8 cellular contexts compared by ENCODE assay signal in the genomic region with DNA sequence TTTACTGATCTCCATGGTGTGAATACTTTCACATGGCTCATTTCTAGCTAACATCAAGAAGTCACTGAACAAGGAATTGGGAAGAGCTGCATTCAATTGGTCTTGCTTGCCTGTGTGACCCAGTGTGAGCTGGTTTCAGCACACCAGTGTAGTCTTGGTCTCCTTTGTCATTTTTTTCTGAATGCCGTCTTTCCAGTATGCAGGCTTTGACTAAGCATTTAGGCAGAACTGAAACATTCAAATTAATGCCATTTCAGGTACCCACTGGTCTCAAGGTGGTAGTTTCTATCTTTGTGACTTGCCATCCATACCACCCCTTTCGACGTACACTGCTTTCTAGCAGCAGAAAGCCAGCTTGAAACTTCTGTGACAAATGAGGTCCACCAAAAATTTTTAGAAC.
DNase-seq lines count a peak whose midpoint lies in the region; ATAC-seq and TF ChIP-seq lines count a peak whose summit lies in the region.

No MANE protein-coding gene starts in this region.

- no peak overlapping the region for H3K4me3 Mint-ChIP-seq in GM23338

- no peak overlapping the region for H3K4me2 ChIP-seq in SK-N-SH
- H3K4me2 ChIP-seq in GM23338: peak overlapping the region; percentile 31; the same call in 1 of the 2 replicates
- no peak overlapping the region for H3K4me2 ChIP-seq in neuronal stem cell (ENCODE audit: insufficient read depth, low read length, poor library complexity, severe bottlenecking)

- H2BK5ac ChIP-seq in neuronal stem cell (ENCODE audit: low read length): no peak overlapping the region

- H2AK5ac ChIP-seq in neuronal stem cell (ENCODE audit: low read depth, low read length): no peak overlapping the region

- H3K27me3 ChIP-seq in SK-N-SH (ENCODE audit: insufficient read depth) (no peaks in the 10 kb centered on the region), GM23338 (ENCODE audit: insufficient read depth) (no peaks in the 10 kb centered on the region), HUES6 (ENCODE audit: control insufficient read depth, insufficient read depth, low read length) (no peaks in the 10 kb centered on the region), neuronal stem cell (ENCODE audit: control insufficient read depth in 3 of 3, insufficient read depth in 3 of 3, low read depth in 1 of 3, low read length in 3 of 3) (no peaks in the 10 kb centered on the region), WERI-Rb-1 (ENCODE audit: insufficient read depth, low read depth, severe bottlenecking) (no peaks in the 10 kb centered on the region)

- peaks cover 4% of the 10 kb centered on the region for H3K27me3 Mint-ChIP-seq in GM23338 (ENCODE audit: insufficient read depth, low read depth, poor library complexity)

- CTCF ChIA-PET in SK-N-SH (lab: Yijun Ruan, JAX): no interaction called here

- no peak for DNase-seq in SK-N-SH
- DNase-seq in GM23338 (ENCODE audit: low spot score): no peak
- no peak for DNase-seq in neuronal stem cell (ENCODE audit: low spot score)
- DNase-seq in stimulated activated CD8-positive, alpha-beta memory T cell treated with anti-CD3 and anti-CD28 coated beads, Interleukin-4, amount 100 ng/mL, for 48 hours: no peak
- no peak for DNase-seq in WERI-Rb-1
- DNase-seq in glomerular visceral epithelial cell (ENCODE audit: extremely low spot score): no peak

- H3K14ac ChIP-seq in neuronal stem cell (ENCODE audit: low read length): no peak overlapping the region

- H2BK15ac ChIP-seq in neuronal stem cell (ENCODE audit: low read length): no peak overlapping the region

- H2AFZ ChIP-seq in SK-N-SH (ENCODE audit: low read depth) (peak overlapping the region; percentile 70), GM23338 (0 out of 2 replicates have a peak overlapping the region, but pooled peaks have one; percentile 53), neuronal stem cell (ENCODE audit: low read length) (peak overlapping the region; percentile 73)

- peaks cover 58% of the 10 kb centered on the region for H3K4me1 Mint-ChIP-seq in GM23338

- H3K27ac ChIP-seq in SK-N-SH (ENCODE audit: low read depth in 2 of 2, low read length in 1 of 2) (0 out of 4 replicates have a peak overlapping the region, but pooled peaks of 1 of the 2 experiments have one; percentile 20), GM23338 (ENCODE audit: low read depth) (peak overlapping the region; percentile 18; the same call in 1 of the 2 replicates), HUES6 (ENCODE audit: low read depth, low read length) (peak overlapping the region; percentile 41; the same call in 1 of the 2 replicates), neuronal stem cell (replicated peaks; ENCODE audit: low read length) (no peak overlapping the region), WERI-Rb-1 (no peak overlapping the region)

- H3K23ac ChIP-seq in neuronal stem cell (ENCODE audit: low read depth, low read length, poor library complexity): no peak overlapping the region

- no peaks in the 10 kb centered on the region for H3K36me3 Mint-ChIP-seq in GM23338 (ENCODE audit: low read depth)

- H2BK120ac ChIP-seq in neuronal stem cell (ENCODE audit: low read depth, low read length): no peak overlapping the region

- H4K20me1 ChIP-seq in SK-N-SH (ENCODE audit: insufficient read depth) (no peaks in the 10 kb centered on the region), GM23338 (replicated peaks; ENCODE audit: insufficient read depth) (no peaks in the 10 kb centered on the region)

- H4K8ac ChIP-seq in neuronal stem cell (ENCODE audit: low read depth, low read length): no peak overlapping the region

- H3K4me1 ChIP-seq in SK-N-SH (ENCODE audit: control insufficient read depth in 1 of 2, insufficient read depth in 2 of 2, low read depth in 1 of 2, low read length in 1 of 2) (peaks cover 0 to 14% of the 10 kb centered on the region in 2 experiments; a peak in 2 of 4 replicates), GM23338 (ENCODE audit: insufficient read depth) (peaks cover 55% of the 10 kb centered on the region), HUES6 (ENCODE audit: control insufficient read depth, insufficient read depth, low read length) (peaks cover 34% of the 10 kb centered on the region), neuronal stem cell (ENCODE audit: control insufficient read depth in 2 of 2, insufficient read depth in 1 of 2, low read depth in 1 of 2, low read length in 2 of 2) (peaks cover 0 to 13% of the 10 kb centered on the region in 2 donors)

- H3K18ac ChIP-seq in neuronal stem cell (ENCODE audit: low read length): no peak overlapping the region

- H3K9me3 ChIP-seq in SK-N-SH: no peaks in the 10 kb centered on the region
- H3K9me3 ChIP-seq in HUES6 (ENCODE audit: control insufficient read depth, insufficient read depth, low read depth, low read length): no peaks in the 10 kb centered on the region
- H3K9me3 ChIP-seq in neuronal stem cell (replicated peaks in 1 of 2; ENCODE audit: control insufficient read depth in 2 of 2, insufficient read depth in 1 of 2, low read depth in 1 of 2, low read length in 2 of 2): no peaks in the 10 kb centered on the region
- H3K9me3 ChIP-seq in WERI-Rb-1 (ENCODE audit: severe bottlenecking): no peaks in the 10 kb centered on the region

- POLR2A ChIA-PET in SK-N-SH (lab: Yijun Ruan, JAX): no interaction called here

- ATAC-seq in SK-N-SH treated with all-trans-retinoic acid at 6 μM for 48 hours (no peak), GM23338 (no peak)

- no peak overlapping the region for H4K91ac ChIP-seq in neuronal stem cell (ENCODE audit: low read depth, low read length, poor library complexity)

- H3K9me3 Mint-ChIP-seq in GM23338: no peaks in the 10 kb centered on the region

- no peaks in the 10 kb centered on the region for H3K36me3 ChIP-seq in SK-N-SH (replicated peaks in 1 of 2; ENCODE audit: control insufficient read depth in 1 of 2, insufficient read depth in 2 of 2, low read length in 1 of 2)
- no peaks in the 10 kb centered on the region for H3K36me3 ChIP-seq in GM23338 (ENCODE audit: insufficient read depth)
- no peaks in the 10 kb centered on the region for H3K36me3 ChIP-seq in HUES6 (ENCODE audit: control insufficient read depth, insufficient read depth, low read length)
- H3K36me3 ChIP-seq in neuronal stem cell (replicated peaks in 1 of 2; ENCODE audit: control insufficient read depth in 2 of 2, insufficient read depth in 2 of 2, low read length in 2 of 2): no peaks in the 10 kb centered on the region
- no peaks in the 10 kb centered on the region for H3K36me3 ChIP-seq in WERI-Rb-1

- no peaks in the 10 kb centered on the region for H3K79me2 ChIP-seq in SK-N-SH (ENCODE audit: insufficient read depth)
- no peaks in the 10 kb centered on the region for H3K79me2 ChIP-seq in GM23338 (replicated peaks; ENCODE audit: insufficient read depth)

- H3K9ac ChIP-seq in SK-N-SH (no peak overlapping the region), HUES6 (ENCODE audit: low read length) (no peak overlapping the region), neuronal stem cell (ENCODE audit: low read depth, low read length, poor library complexity) (no peak overlapping the region)

- 98% methylated on average over 3 of the region's 3 CpGs for WGBS in SK-N-SH (ENCODE audit: low lambda C conversion rate)
- no CpG with 5 or more reads among the region's 3 CpGs for WGBS in neuronal stem cell (ENCODE audit: extremely low coverage in 2 of 2, insufficient read length in 2 of 2, insufficient replicate concordance in 1 of 2), 2 donors

- no peak overlapping the region for H3K27ac Mint-ChIP-seq in GM23338

- TF ChIP-seq EP300 in SK-N-SH (IDR thresholded peaks at IDR 0.05; ENCODE audit: borderline replicate concordance in 1 of 2, low read depth in 1 of 2, low read length in 1 of 2): no peak

- no peak overlapping the region for H3K4ac ChIP-seq in neuronal stem cell (ENCODE audit: low read length)

- no peaks in the 10 kb centered on the region for H3K9me2 ChIP-seq in SK-N-SH
- H3K9me2 ChIP-seq in GM23338 (ENCODE audit: insufficient read depth): 0 out of 2 replicates have a peak, but pooled peaks cover 5% of the 10 kb centered on the region

- no peaks in the 10 kb centered on the region for H3K79me1 ChIP-seq in neuronal stem cell (ENCODE audit: low read depth, low read length)

- H3F3A ChIP-seq in SK-N-SH (replicated peaks; ENCODE audit: insufficient read depth): no peaks in the 10 kb centered on the region
- H3F3A ChIP-seq in GM23338 (replicated peaks; ENCODE audit: low read depth): no peaks in the 10 kb centered on the region

- TF ChIP-seq RAD21 in SK-N-SH (IDR thresholded peaks at IDR 0.05; ENCODE audit: low read length): no peak

- no peak for TF ChIP-seq CTCF in SK-N-SH (IDR thresholded peaks at IDR 0.05)
- no peak for TF ChIP-seq CTCF in GM23338 (conservative IDR thresholded peaks at IDR 0.05; ENCODE audit: low read depth in 2 of 2)
- no peak for TF ChIP-seq CTCF in WERI-Rb-1 (IDR thresholded peaks at IDR 0.05; ENCODE audit: low read depth, low read length)

- H2BK12ac ChIP-seq in neuronal stem cell (ENCODE audit: low read length): no peak overlapping the region

- H3K4me3 ChIP-seq in SK-N-SH (ENCODE audit: low read depth in 2 of 2, low read length in 1 of 2) (no peak overlapping the region), GM23338 (no peak overlapping the region), HUES6 (ENCODE audit: low read depth, low read length) (no peak overlapping the region), neuronal stem cell (ENCODE audit: low read length in 2 of 2) (no peak overlapping the region), WERI-Rb-1 (ENCODE audit: low read depth, low read length) (no peak overlapping the region)

TF ChIP-seq in SK-N-SH, 30 proteins besides CTCF, POLR2A, EP300 and RAD21 (continues in another document):
- TF ChIP-seq TCF12 (IDR thresholded peaks at IDR 0.05) (no peak), GATA2 (CRISPR knock-in tag; IDR thresholded peaks at IDR 0.05) (no peak), POLR2AphosphoS5 (IDR thresholded peaks at IDR 0.05; ENCODE audit: low read depth, low read length) (no peak), FOXJ3 (CRISPR knock-in tag; IDR thresholded peaks at IDR 0.05) (no peak), ELF1 (IDR thresholded peaks at IDR 0.05) (no peak), NFIC (IDR thresholded peaks at IDR 0.05; ENCODE audit: borderline replicate concordance) (no peak)

Comparison
In these comparisons a context has a peak if more than half of its experiments do, and no peak if none do; other contexts are left out.
1. H3K27ac ChIP-seq: peak in GM23338 (single experiment) and HUES6 (single experiment); none in neuronal stem cell (single experiment) and WERI-Rb-1 (single experiment).
2. Peak in every context shown above with its lines, with median percentiles within 50 percentile points of each other: H2AFZ ChIP-seq.